ENCODE assay signal across 8 cellular contexts in the genomic region with DNA sequence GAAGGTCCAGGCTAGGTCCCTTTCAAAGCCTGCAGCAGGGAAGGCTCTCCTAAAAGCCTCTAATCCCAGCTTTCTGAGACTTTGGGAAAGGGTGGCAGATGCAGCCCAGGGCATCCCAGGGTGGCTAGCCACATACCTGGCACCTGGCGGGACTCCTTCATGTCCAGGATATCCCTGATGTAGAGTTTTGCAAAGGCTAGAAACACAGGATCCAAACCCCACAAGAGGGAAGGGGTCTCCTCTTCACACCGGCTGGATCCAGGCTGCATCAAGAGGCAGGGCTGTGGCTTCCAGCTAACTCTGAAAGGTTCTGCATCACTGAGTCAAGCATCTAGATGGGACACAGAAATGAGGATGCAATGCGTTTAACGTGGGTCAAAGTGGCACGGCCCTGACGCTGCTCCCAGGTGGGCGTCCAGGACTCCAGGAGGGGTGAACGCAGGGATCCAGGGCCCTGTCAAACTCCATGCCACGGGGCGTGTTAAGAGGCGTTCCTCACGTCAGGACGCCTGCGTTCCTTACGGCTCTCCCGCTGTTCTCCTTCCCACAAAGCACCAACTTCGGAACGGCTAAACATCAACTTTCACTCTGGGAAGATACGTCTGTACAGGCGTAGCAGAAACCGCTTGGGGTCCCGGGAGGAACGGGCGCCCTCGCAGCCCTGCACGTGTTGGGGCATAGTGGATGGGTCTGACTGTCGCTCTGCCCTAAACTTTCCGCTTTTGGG. TPM values are rescaled to one million over a fixed set of nuclear protein-coding genes. Genes with fewer than 3 reads are reported as not detected.
A peak's percentile ranks its signal among the peaks of the same experiment; 100 is the strongest.
DNase-seq lines count a peak whose midpoint lies in the region; ATAC-seq and TF ChIP-seq lines count a peak whose summit lies in the region.

No MANE protein-coding gene starts in this region.

- H4K20me1 ChIP-seq in KMS-11 (ENCODE audit: insufficient read depth), result no peaks in the 10 kb centered on the region

- H3K4me1 ChIP-seq in KMS-11 (ENCODE audit: low read depth, poor library complexity, severe bottlenecking), result peaks cover 16% of the 10 kb centered on the region
- H3K4me1 ChIP-seq in heart left ventricle, result peaks cover 0 to 50% (median 29%) of the 10 kb centered on the region in 12 donors

- H3K27me3 ChIP-seq in KMS-11 (ENCODE audit: insufficient read depth, low read depth) (no peaks in the 10 kb centered on the region), heart left ventricle (no peaks in the 10 kb centered on the region)

- H3K4me1 Mint-ChIP-seq in activated naive CD4-positive, alpha-beta T cell treated with anti-CD3 and anti-CD28 coated beads, Interleukin-2, amount 50 U/mL, for 24 hours, result peaks cover 44% of the 10 kb centered on the region

- 1 to 3% (median 2%) methylated on average over 21 to 28 of the region's 28 CpGs for WGBS in heart left ventricle, 4 donors

- H3K36me3 Mint-ChIP-seq in activated naive CD4-positive, alpha-beta T cell treated with anti-CD3 and anti-CD28 coated beads, Interleukin-2, amount 50 U/mL, for 24 hours, result peaks cover 14% of the 10 kb centered on the region

- H3K4me3 Mint-ChIP-seq in activated naive CD4-positive, alpha-beta T cell treated with anti-CD3 and anti-CD28 coated beads, Interleukin-2, amount 50 U/mL, for 24 hours, result peak overlapping the region; percentile 96

- no peaks in the 10 kb centered on the region for H3K36me3 ChIP-seq in KMS-11 (ENCODE audit: insufficient read depth)
- H3K36me3 ChIP-seq in heart left ventricle, result peaks cover 0 to 4% (median 0%) of the 10 kb centered on the region in 9 donors

- H3K27me3 Mint-ChIP-seq in activated naive CD4-positive, alpha-beta T cell treated with anti-CD3 and anti-CD28 coated beads, Interleukin-2, amount 50 U/mL, for 24 hours, result no peaks in the 10 kb centered on the region

- H3K4me2 ChIP-seq in KMS-11, result peak overlapping the region; percentile 88

- DNase-seq in GM03348 (ENCODE audit: low spot score) (peak; percentile 49), heart left ventricle (peak; percentile 52 to 79 (median 64)), posterior vena cava (ENCODE audit: low spot score) (peak; percentile 86), NCI-H1436 (lab: John Stamatoyannopoulos, UW) (no peak), activated gamma-delta T cell treated with Interleukin-2 at 50 U/mL for 16 hours (no peak)

- H2AFZ ChIP-seq in KMS-11 (ENCODE audit: low read depth), result peak overlapping the region; percentile 98

- H3K27ac ChIP-seq in KMS-11, result peak overlapping the region; percentile 69
- peak overlapping the region; percentile 87 to 100 (median 96) for H3K27ac ChIP-seq in heart left ventricle

- H3K9me3 Mint-ChIP-seq in activated naive CD4-positive, alpha-beta T cell treated with anti-CD3 and anti-CD28 coated beads, Interleukin-2, amount 50 U/mL, for 24 hours, result peaks cover 8% of the 10 kb centered on the region

- no peak for TF ChIP-seq POLR2A in heart left ventricle (IDR thresholded peaks at IDR 0.05)

- peak overlapping the region; percentile 84 for H3K9ac ChIP-seq in KMS-11

- peak overlapping the region; percentile 96 for H3K27ac Mint-ChIP-seq in activated naive CD4-positive, alpha-beta T cell treated with anti-CD3 and anti-CD28 coated beads, Interleukin-2, amount 50 U/mL, for 24 hours

- no peak for TF ChIP-seq CTCF in KMS-11 (conservative IDR thresholded peaks at IDR 0.05; ENCODE audit: low read depth, low read length)
- no peak for TF ChIP-seq CTCF in heart left ventricle (IDR thresholded peaks at IDR 0.05)

- H3K4me3 ChIP-seq in KMS-11 (IDR thresholded peaks at IDR 0.05; ENCODE audit: insufficient read depth, low read depth, low read length) (no peak overlapping the region), heart left ventricle (peak overlapping the region; percentile 27 to 97 (median 74))

- ATAC-seq in GM21723 (IDR thresholded peaks at IDR 0.05; ENCODE audit: unreplicated experiment) (peak; percentile 19), heart left ventricle (peak; percentile 16 to 49 (median 44))

- no peaks in the 10 kb centered on the region for H3K79me2 ChIP-seq in KMS-11 (ENCODE audit: insufficient read depth, low read depth)

- intact Hi-C loops in heart left ventricle (cut with DNase I) (loop anchor here in 7 of 10 donors (1.0 to 10.0 kb wide), 10 partner anchors 9 to 207 kb away; partner anchors contain the start of genes SLK (in 6 of the 7) and SFR1 (in 3 of the 7)), posterior vena cava (cut with DNase I) (no loop called here)

- H3K9me3 ChIP-seq in heart left ventricle, result peaks cover 0 to 6% (median 0%) of the 10 kb centered on the region in 12 donors

RNA-seq across cellular contexts. Expression of gene STN1, which starts 0.5 kb away (rescaled TPM):
- total RNA-seq in heart left ventricle (10 to 100 TPM; 28.6 to 53.1 (median 32.7) TPM), posterior vena cava (10 to 100 TPM; 18.2 to 18.6 TPM)
- 10 to 100 TPM; 23.1 to 36.1 TPM for polyA plus RNA-seq in heart left ventricle

RNA-seq across cellular contexts. Expression of gene SLK, which starts 49.5 kb away (rescaled TPM):
- total RNA-seq in heart left ventricle, result 10 to 100 TPM; 33.0 to 57.8 (median 47.9) TPM
- polyA plus RNA-seq in heart left ventricle, result 10 to 100 TPM; 10.0 to 34.0 TPM
- total RNA-seq in posterior vena cava, result 10 to 100 TPM; 45.3 to 71.0 TPM

Comparison
In these comparisons a context has a peak if more than half of its experiments do, and no peak if none do; other contexts are left out.
1. DNase-seq: peak in GM03348 (single experiment), heart left ventricle (5 of 5) and posterior vena cava (single experiment); none in NCI-H1436 (single experiment) and activated gamma-delta T cell treated with Interleukin-2 at 50 U/mL for 16 hours (single experiment).
2. intact Hi-C loops: an anchor here in heart left ventricle (1.0 to 10.0 kb wide); none called in posterior vena cava.